Comparison of ENCODE assay signal across 20 cellular contexts in genomic region chr17:50584749-50585148, GRCh38. TPM values are rescaled to one million over a fixed set of nuclear protein-coding genes. Genes with fewer than 3 reads are reported as not detected.
"Had no signal": no experiment of that assay in that cellular context is flagged by ENCODE, and none has a peak within 500 bp of the region (broad histone marks: within the 10 kb centered on the region; RNA-seq: fewer than 3 reads in every experiment).

No MANE protein-coding gene starts in this region.

- H3K4me1 ChIP-seq: pancreas had no signal

- H3K27ac ChIP-seq: coronary artery, gastrocnemius medialis, neutrophil, pancreas, spleen, thoracic aorta had no signal

- H3K4me3 ChIP-seq: coronary artery, gastrocnemius medialis, pancreas, spleen, thoracic aorta had no signal

- H3K9me3 ChIP-seq: gastrocnemius medialis, neutrophil, pancreas, spleen, thoracic aorta had no signal

- H3K27me3 ChIP-seq: gastrocnemius medialis, pancreas had no signal

- H3K36me3 ChIP-seq: gastrocnemius medialis, neutrophil, pancreas, spleen, thoracic aorta had no signal

- ATAC-seq: activated CD4-positive, alpha-beta T cell treated with anti-CD3 and anti-CD28 coated beads for 36 hours; activated CD8-positive, alpha-beta memory T cell treated with anti-CD3 and anti-CD28 coated beads, Interleukin-2, amount 10 ng/mL, durations not matched to agents 7 days and 5 days; gastrocnemius medialis; naive thymus-derived CD4-positive, alpha-beta T cell; pancreas; stimulated activated memory B cell treated with anti-CD40 and anti-IgM and Interleukin-4, amounts not matched to agents 10 μg/mL and 1 μg/mL and 100 μg/mL, for 72 hours had no signal

- DNase-seq: activated CD4-positive, alpha-beta memory T cell treated with anti-CD3 and anti-CD28 coated beads, Interleukin-2, amount 10 ng/mL, durations not matched to agents 7 days and 5 days; activated CD4-positive, alpha-beta T cell treated with anti-CD3 and anti-CD28 coated beads for 36 hours; activated CD8-positive, alpha-beta memory T cell treated with anti-CD3 and anti-CD28 coated beads, Interleukin-2, amount 10 ng/mL, durations not matched to agents 7 days and 5 days; activated naive CD4-positive, alpha-beta T cell; activated naive CD8-positive, alpha-beta T cell treated with anti-CD3 and anti-CD28 coated beads, Interleukin-2, amount 10 ng/mL, durations not matched to agents 7 days and 5 days; amygdala; erythroblast; gastrocnemius medialis; head of caudate nucleus; kidney glomerular epithelial cell; mesendoderm; naive thymus-derived CD4-positive, alpha-beta T cell; pancreas; spleen; stimulated activated CD4-positive, alpha-beta T cell treated with anti-CD3 and anti-CD28 coated beads, Interleukin-4, amount 100 ng/mL, for 4 hours had no signal

RNA-seq across cellular contexts. Expression of gene CACNA1G, which starts 24.2 kb away (rescaled TPM):
- total RNA-seq: activated CD4-positive, alpha-beta memory T cell treated with anti-CD3 and anti-CD28 coated beads, Interleukin-2, amount 10 ng/mL, durations not matched to agents 7 days and 5 days; activated CD4-positive, alpha-beta T cell treated with anti-CD3 and anti-CD28 coated beads for 36 hours; activated CD8-positive, alpha-beta memory T cell treated with anti-CD3 and anti-CD28 coated beads, Interleukin-2, amount 10 ng/mL, durations not matched to agents 7 days and 5 days; naive thymus-derived CD4-positive, alpha-beta T cell; T-helper 2 cell treated with Interferon-gamma antibody and Interleukin-4, amounts not matched to agents 100 ng/mL and 5 ng/mL, for 36 hours had no signal
- polyA plus RNA-seq: naive thymus-derived CD4-positive, alpha-beta T cell had no signal

RNA-seq across cellular contexts. Expression of gene ABCC3, which starts 49.9 kb away (rescaled TPM):
- total RNA-seq: activated CD4-positive, alpha-beta T cell treated with anti-CD3 and anti-CD28 coated beads for 36 hours; activated CD8-positive, alpha-beta memory T cell treated with anti-CD3 and anti-CD28 coated beads, Interleukin-2, amount 10 ng/mL, durations not matched to agents 7 days and 5 days; T-helper 2 cell treated with Interferon-gamma antibody and Interleukin-4, amounts not matched to agents 100 ng/mL and 5 ng/mL, for 36 hours had no signal
- polyA plus RNA-seq: naive thymus-derived CD4-positive, alpha-beta T cell had no signal

RNA-seq across cellular contexts. Expression of gene EPN3, which starts 52.2 kb away (rescaled TPM):
- total RNA-seq: activated CD4-positive, alpha-beta memory T cell treated with anti-CD3 and anti-CD28 coated beads, Interleukin-2, amount 10 ng/mL, durations not matched to agents 7 days and 5 days; activated CD4-positive, alpha-beta T cell treated with anti-CD3 and anti-CD28 coated beads for 36 hours; activated CD8-positive, alpha-beta memory T cell treated with anti-CD3 and anti-CD28 coated beads, Interleukin-2, amount 10 ng/mL, durations not matched to agents 7 days and 5 days; activated naive CD8-positive, alpha-beta T cell treated with anti-CD3 and anti-CD28 coated beads, Interleukin-2, amount 10 ng/mL, durations not matched to agents 7 days and 5 days; gastrocnemius medialis; naive thymus-derived CD4-positive, alpha-beta T cell; spleen; T-helper 2 cell treated with Interferon-gamma antibody and Interleukin-4, amounts not matched to agents 100 ng/mL and 5 ng/mL, for 36 hours had no signal
- polyA plus RNA-seq: naive thymus-derived CD4-positive, alpha-beta T cell had no signal
